In the genomic region with DNA sequence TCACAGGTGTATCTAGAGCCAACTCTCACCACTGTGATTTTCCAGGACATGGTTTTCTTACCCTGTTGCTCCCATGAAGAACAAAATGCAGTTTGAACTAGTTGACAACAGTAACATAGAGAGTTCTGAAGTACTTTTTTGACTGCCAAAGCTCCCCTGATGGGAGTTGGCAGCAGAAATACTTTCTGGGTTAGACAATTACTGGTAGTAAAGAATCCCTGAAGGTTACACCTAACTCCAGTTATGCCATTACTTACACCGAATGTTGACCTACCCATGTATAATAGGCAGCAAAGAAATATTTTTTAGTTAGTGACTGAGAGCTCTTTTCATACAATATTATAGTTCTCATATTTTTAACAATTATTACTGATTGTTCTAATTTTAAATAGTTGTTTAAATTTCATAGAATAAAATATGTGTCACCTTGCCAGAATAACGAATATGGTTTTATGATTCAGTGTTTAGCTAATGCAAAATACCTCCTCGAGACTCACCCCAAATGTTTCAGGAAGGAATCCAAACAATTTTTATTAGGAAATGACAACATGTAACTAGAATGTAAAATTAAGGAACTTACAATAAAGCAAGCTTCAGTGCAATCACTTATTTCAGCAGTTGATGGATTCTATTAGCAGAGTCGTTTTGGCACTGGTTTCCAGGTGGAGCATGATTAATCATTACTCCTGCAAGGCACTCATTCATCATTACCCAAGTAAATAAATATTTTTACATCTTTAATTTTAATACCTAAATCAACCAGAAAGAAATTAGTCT, we compare ENCODE assay signal across 19 cellular contexts.
DNase-seq lines count a peak whose midpoint lies in the region; ATAC-seq and TF ChIP-seq lines count a peak whose summit lies in the region.
"Had no signal": no experiment of that assay in that cellular context is flagged by ENCODE, and none has a peak within 500 bp of the region (broad histone marks: within the 10 kb centered on the region; RNA-seq: fewer than 3 reads in every experiment).

No MANE protein-coding gene starts in this region.

- peak; percentile 29 for DNase-seq in AG08396 (ENCODE audit: low spot score)
- peak; percentile 81 for DNase-seq in MG63
- DNase-seq in brain microvascular endothelial cell, result no peak
- no peak for DNase-seq in mesenchymal stem cell
- DNase-seq in NCI-H345 (lab: John Stamatoyannopoulos, UW), result no peak
- no peak for DNase-seq in CD4-positive, alpha-beta memory T cell
- DNase-seq in DMS53 (lab: John Stamatoyannopoulos, UW), result no peak
- no peak for DNase-seq in natural killer cell
- DNase-seq: activated CD4-positive, alpha-beta T cell treated with anti-CD3 and anti-CD28 coated beads for 1 hour; activated naive CD8-positive, alpha-beta T cell treated with anti-CD3 and anti-CD28 coated beads, Interleukin-2, amount 10 ng/mL, durations not matched to agents 7 days and 5 days; NCI-H1436 treated with DMSO at 0.1 percent for 48 hours; NCI-H524; PC-9; uterus had no signal

- H2AK5ac ChIP-seq in mesenchymal stem cell (ENCODE audit: low read length, severe bottlenecking), result no peak overlapping the region

- H3K36me3 Mint-ChIP-seq in CD4-positive, alpha-beta memory T cell, result no peaks in the 10 kb centered on the region
- no peaks in the 10 kb centered on the region for H3K36me3 Mint-ChIP-seq in natural killer cell
- H3K36me3 Mint-ChIP-seq: activated naive CD8-positive, alpha-beta T cell treated with anti-CD3 and anti-CD28 coated beads, Interleukin-2, amount 10 ng/mL, durations not matched to agents 7 days and 5 days had no signal

- no peaks in the 10 kb centered on the region for H3K36me3 ChIP-seq in MG63
- no peaks in the 10 kb centered on the region for H3K36me3 ChIP-seq in brain microvascular endothelial cell (replicated peaks)
- no peaks in the 10 kb centered on the region for H3K36me3 ChIP-seq in mesenchymal stem cell (ENCODE audit: control insufficient read depth in 1 of 2, insufficient read depth in 2 of 2, low read depth in 1 of 2, low read length in 2 of 2)
- no peaks in the 10 kb centered on the region for H3K36me3 ChIP-seq in CD4-positive, alpha-beta memory T cell (ENCODE audit: insufficient read depth, low read length)
- H3K36me3 ChIP-seq: uterus had no signal

- CTCF ChIA-PET in CD4-positive, alpha-beta memory T cell (lab: Charles Lee; ENCODE audit: partially characterized antibody), result interaction anchor here (1.0 to 1.3 kb wide), 4 partner anchors 11 to 16 kb away, joined by 3 to 4 read pairs (median 4); no protein-coding TSS in a partner anchor

- no peak for TF ChIP-seq CTCF in brain microvascular endothelial cell (IDR thresholded peaks at IDR 0.05; ENCODE audit: low read depth, low read length, missing control alignments)
- no peak for TF ChIP-seq CTCF in natural killer cell (IDR thresholded peaks at IDR 0.05)

- no peak for ATAC-seq in natural killer cell
- ATAC-seq: HCT116 had no signal

- no peak overlapping the region for H2BK5ac ChIP-seq in mesenchymal stem cell (ENCODE audit: low read depth, low read length, poor library complexity, severe bottlenecking)

- H3K4me3 ChIP-seq in MG63 (no peak overlapping the region), brain microvascular endothelial cell (ENCODE audit: low read depth, low read length) (no peak overlapping the region), mesenchymal stem cell (ENCODE audit: insufficient read depth in 1 of 2, low read depth in 1 of 2, low read length in 2 of 2) (peak overlapping the region in 1 of 2 experiments; percentile 36)
- H3K4me3 ChIP-seq in CD4-positive, alpha-beta memory T cell (ENCODE audit: low read length in 2 of 2), result no peak overlapping the region
- H3K4me3 ChIP-seq: lung, PC-9, uterus had no signal

- H3K4me1 Mint-ChIP-seq in CD4-positive, alpha-beta memory T cell, result peaks cover 0 to 3% (median under 1%) of the 10 kb centered on the region in 4 donors
- H3K4me1 Mint-ChIP-seq in natural killer cell, result no peaks in the 10 kb centered on the region
- H3K4me1 Mint-ChIP-seq: activated naive CD8-positive, alpha-beta T cell treated with anti-CD3 and anti-CD28 coated beads, Interleukin-2, amount 10 ng/mL, durations not matched to agents 7 days and 5 days; B cell; stimulated activated naive CD8-positive, alpha-beta T cell treated with anti-CD3 and anti-CD28 coated beads, Interleukin-15, amount 100 ng/mL, for 72 hours had no signal

- H3K79me1 ChIP-seq in mesenchymal stem cell (replicated peaks; ENCODE audit: low read length, poor library complexity, severe bottlenecking), result no peaks in the 10 kb centered on the region

- H3K4ac ChIP-seq in mesenchymal stem cell (ENCODE audit: low read depth in 1 of 2, low read length in 2 of 2), result no peak overlapping the region

- no peak overlapping the region for H3K23ac ChIP-seq in mesenchymal stem cell (ENCODE audit: low read length in 2 of 2)

- H3K9me3 Mint-ChIP-seq in CD4-positive, alpha-beta memory T cell, result no peaks in the 10 kb centered on the region
- H3K9me3 Mint-ChIP-seq in natural killer cell, result no peaks in the 10 kb centered on the region
- H3K9me3 Mint-ChIP-seq: activated naive CD8-positive, alpha-beta T cell treated with anti-CD3 and anti-CD28 coated beads, Interleukin-2, amount 10 ng/mL, durations not matched to agents 7 days and 5 days; stimulated activated naive CD8-positive, alpha-beta T cell treated with anti-CD3 and anti-CD28 coated beads, Interleukin-15, amount 100 ng/mL, for 72 hours; T-helper 1 cell treated with Interleukin-12 subunit alpha and Interleukin-12 subunit beta and Interleukin-4 antibody, amounts not matched to agents 30 μg/mL and 1 μg/mL, for 36 hours had no signal

- no peak overlapping the region for H3K4me2 ChIP-seq in mesenchymal stem cell (ENCODE audit: low read length, poor library complexity, severe bottlenecking)
- H3K4me2 ChIP-seq: PC-9 had no signal

- H4K91ac ChIP-seq in mesenchymal stem cell (ENCODE audit: low read length), result no peak overlapping the region

- no peak overlapping the region for H2BK15ac ChIP-seq in mesenchymal stem cell (ENCODE audit: low read depth, poor library complexity, severe bottlenecking)

- WGBS in mesenchymal stem cell, result no CpG with 5 or more reads among the region's 4 CpGs

- intact Hi-C loops in CD4-positive, alpha-beta memory T cell (cut with micrococcal nuclease), result no loop called here
- intact Hi-C loops in natural killer cell (cut with micrococcal nuclease), result no loop called here

- no peak overlapping the region for H2BK12ac ChIP-seq in mesenchymal stem cell (ENCODE audit: low read length in 2 of 2)

- peak overlapping the region; percentile 71 for H3K9ac ChIP-seq in mesenchymal stem cell (ENCODE audit: low read length)

- no peak overlapping the region for H3K4me3 Mint-ChIP-seq in CD4-positive, alpha-beta memory T cell
- no peak overlapping the region for H3K4me3 Mint-ChIP-seq in natural killer cell
- H3K4me3 Mint-ChIP-seq: activated naive CD8-positive, alpha-beta T cell treated with anti-CD3 and anti-CD28 coated beads, Interleukin-2, amount 10 ng/mL, durations not matched to agents 7 days and 5 days; B cell; stimulated activated naive CD8-positive, alpha-beta T cell treated with anti-CD3 and anti-CD28 coated beads, Interleukin-15, amount 100 ng/mL, for 72 hours; T-helper 1 cell treated with Interleukin-12 subunit alpha and Interleukin-12 subunit beta and Interleukin-4 antibody, amounts not matched to agents 30 μg/mL and 1 μg/mL, for 36 hours had no signal

- H3K27ac ChIP-seq in brain microvascular endothelial cell, result peak overlapping the region; percentile 60
- H3K27ac ChIP-seq in mesenchymal stem cell (ENCODE audit: low read length, poor library complexity, severe bottlenecking), result peak overlapping the region; percentile 38
- no peak overlapping the region for H3K27ac ChIP-seq in CD4-positive, alpha-beta memory T cell (ENCODE audit: low read depth, low read length)
- H3K27ac ChIP-seq: PC-9, uterus had no signal

- in situ Hi-C loops in brain microvascular endothelial cell (cut with HindIII; ENCODE audit: low pct_ligation_motif_present, low sequenced_read_pairs), result no loop called here

- peaks cover 4% of the 10 kb centered on the region for H3K4me1 ChIP-seq in mesenchymal stem cell (ENCODE audit: control insufficient read depth, insufficient read depth, low read depth, low read length)
- no peaks in the 10 kb centered on the region for H3K4me1 ChIP-seq in CD4-positive, alpha-beta memory T cell (ENCODE audit: insufficient read depth, low read length)
- H3K4me1 ChIP-seq: uterus had no signal

- POLR2A ChIA-PET in CD4-positive, alpha-beta memory T cell (lab: Charles Lee; ENCODE audit: partially characterized antibody), result no interaction called here

- H3K9me3 ChIP-seq in MG63 (no peaks in the 10 kb centered on the region), mesenchymal stem cell (ENCODE audit: control insufficient read depth, low read length) (no peaks in the 10 kb centered on the region)
- H3K9me3 ChIP-seq in CD4-positive, alpha-beta memory T cell (ENCODE audit: control insufficient read depth in 1 of 2, low read length in 2 of 2), result no peaks in the 10 kb centered on the region
- H3K9me3 ChIP-seq: uterus had no signal

- H3K27ac Mint-ChIP-seq in CD4-positive, alpha-beta memory T cell, result no peak overlapping the region
- H3K27ac Mint-ChIP-seq in natural killer cell, result no peak overlapping the region
- H3K27ac Mint-ChIP-seq: activated naive CD8-positive, alpha-beta T cell treated with anti-CD3 and anti-CD28 coated beads, Interleukin-2, amount 10 ng/mL, durations not matched to agents 7 days and 5 days; B cell; stimulated activated naive CD8-positive, alpha-beta T cell treated with anti-CD3 and anti-CD28 coated beads, Interleukin-15, amount 100 ng/mL, for 72 hours; T-helper 1 cell treated with Interleukin-12 subunit alpha and Interleukin-12 subunit beta and Interleukin-4 antibody, amounts not matched to agents 30 μg/mL and 1 μg/mL, for 36 hours had no signal

- H3K27me3 ChIP-seq in MG63, result no peaks in the 10 kb centered on the region
- H3K27me3 ChIP-seq in brain microvascular endothelial cell (replicated peaks), result no peaks in the 10 kb centered on the region
- H3K27me3 ChIP-seq in mesenchymal stem cell (ENCODE audit: control insufficient read depth in 1 of 2, insufficient read depth in 1 of 2, low read length in 2 of 2), result no peaks in the 10 kb centered on the region
- H3K27me3 ChIP-seq in CD4-positive, alpha-beta memory T cell (ENCODE audit: insufficient read depth, low read length), result no peaks in the 10 kb centered on the region
- H3K27me3 ChIP-seq: uterus had no signal

- no peak overlapping the region for H2AFZ ChIP-seq in mesenchymal stem cell (ENCODE audit: low read depth, low read length)
- H2AFZ ChIP-seq: PC-9 had no signal

- no peak overlapping the region for H3K14ac ChIP-seq in mesenchymal stem cell (ENCODE audit: low read length in 2 of 2)

- H4K8ac ChIP-seq in mesenchymal stem cell (ENCODE audit: low read length), result no peak overlapping the region

- no peak overlapping the region for H2BK120ac ChIP-seq in mesenchymal stem cell (ENCODE audit: low read depth, low read length)

- no peak overlapping the region for H3K18ac ChIP-seq in mesenchymal stem cell (ENCODE audit: low read depth in 1 of 2, low read length in 2 of 2)

- peaks cover 3 to 5% of the 10 kb centered on the region in 2 donors for H3K27me3 Mint-ChIP-seq in CD4-positive, alpha-beta memory T cell
- no peaks in the 10 kb centered on the region for H3K27me3 Mint-ChIP-seq in natural killer cell (ENCODE audit: low read depth in 2 of 2)
- H3K27me3 Mint-ChIP-seq: B cell had no signal

Comparison
In these comparisons a context has a peak if more than half of its experiments do, and no peak if none do; other contexts are left out.
1. DNase-seq: peak in AG08396 (single experiment) and MG63 (single experiment); none in brain microvascular endothelial cell (single experiment), mesenchymal stem cell (single experiment), NCI-H345 (single experiment), CD4-positive, alpha-beta memory T cell (0 of 5), DMS53 (single experiment) and natural killer cell (single experiment).